8 cellular contexts compared by ENCODE assay signal in genomic region chr9:136840877-136841645, GRCh38. TPM values are rescaled to one million over a fixed set of nuclear protein-coding genes. Genes with fewer than 3 reads are reported as not detected.
A peak's percentile ranks its signal among the peaks of the same experiment; 100 is the strongest.
DNase-seq lines count a peak whose midpoint lies in the region; ATAC-seq and TF ChIP-seq lines count a peak whose summit lies in the region.

No MANE protein-coding gene starts in this region.

- H2AK5ac ChIP-seq in IMR-90 (ENCODE audit: low read depth, low read length) = peak overlapping the region; percentile 39

- H3K9me3 ChIP-seq in A673 (ENCODE audit: low read depth, low read length, poor library complexity, severe bottlenecking) (no peaks in the 10 kb centered on the region), IMR-90 (ENCODE audit: control insufficient read depth, insufficient read depth, low read length) (0 out of 2 replicates have a peak, but pooled peaks cover 3% of the 10 kb centered on the region), Panc1 (ENCODE audit: control insufficient read depth, insufficient read depth, low read depth, low read length) (no peaks in the 10 kb centered on the region)

- H4K20me1 ChIP-seq in IMR-90 (ENCODE audit: insufficient read depth, low read length) = peaks cover 20% of the 10 kb centered on the region

- peak overlapping the region; percentile 32; the same call in 1 of the 2 replicates for H3K14ac ChIP-seq in IMR-90 (replicated peaks; ENCODE audit: low read depth, low read length)

- H4K5ac ChIP-seq in IMR-90 (ENCODE audit: low read depth, low read length) = no peak overlapping the region

- no peak overlapping the region for H3K23ac ChIP-seq in IMR-90 (ENCODE audit: low read depth, low read length)

- H3K79me1 ChIP-seq in IMR-90 (ENCODE audit: low read depth in 1 of 2, low read length in 2 of 2) = peaks cover 0 to 6% of the 10 kb centered on the region in 2 experiments; a peak in 1 of 4 replicates

- TF ChIP-seq POLR2A in IMR-90 (IDR thresholded peaks at IDR 0.05; ENCODE audit: low read depth, low read length) = no peak

- POLR2A ChIA-PET in A673 (lab: Charles Lee; ENCODE audit: low non-redundant PET) = no interaction called here
- POLR2A ChIA-PET in IMR-90 (lab: Charles Lee; ENCODE audit: unreplicated experiment) = interaction anchor here (0.6 to 0.9 kb wide), 2 partner anchors 22 to 29 kb away, joined by 6 read pairs; no protein-coding TSS in a partner anchor
- POLR2A ChIA-PET in Panc1 (lab: Charles Lee) = no interaction called here

- H2BK20ac ChIP-seq in IMR-90 (ENCODE audit: low read depth, low read length) = no peak overlapping the region

- no peak overlapping the region for H3K56ac ChIP-seq in IMR-90 (ENCODE audit: extremely low read depth, insufficient read depth, low read length)

- CTCF ChIA-PET in A673 (lab: Charles Lee) = no interaction called here
- CTCF ChIA-PET in IMR-90 (lab: Yijun Ruan, JAX) = no interaction called here
- CTCF ChIA-PET in Panc1 (lab: Charles Lee) = interaction anchor here (0.7 kb wide), 1 partner anchor 610 kb away, joined by 3 read pairs; no protein-coding TSS in a partner anchor

- in situ Hi-C loops in IMR-90 (cut with MboI; ENCODE audit: low sequenced_read_pairs) (no loop called here), Panc1 (cut with HindIII; ENCODE audit: low pct_unique_long_range_greater_than_20kb, low sequenced_read_pairs) (no loop called here)

- WGBS in IMR-90 (ENCODE audit: extremely low coverage in 2 of 2, insufficient read length in 1 of 2), 2 experiments = 89% methylated on average over 9 of the region's 28 CpGs; no CpG with 5 or more reads in 1 of the 2 experiments

- peak overlapping the region; percentile 53 for H2BK5ac ChIP-seq in IMR-90 (ENCODE audit: low read depth, low read length, poor library complexity, severe bottlenecking)

- H3K9me1 ChIP-seq in IMR-90 (ENCODE audit: insufficient read depth, low read length) = peaks cover 7% of the 10 kb centered on the region; the same call in 1 of the 2 replicates

- H2BK15ac ChIP-seq in IMR-90 (ENCODE audit: low read depth, low read length) = no peak overlapping the region

- no TSS peak for BruUV-seq in A673 (replicated peaks; lab: Mats Ljungman, UMichigan)
- BruUV-seq in IMR-90 (replicated peaks; lab: Mats Ljungman, UMichigan) = no TSS peak
- no TSS peak for BruUV-seq in Panc1 (replicated peaks; lab: Mats Ljungman, UMichigan)

- H3K27ac ChIP-seq in A673 (ENCODE audit: low read depth, low read length, poor library complexity, severe bottlenecking) (peak overlapping the region; percentile 48), IMR-90 (ENCODE audit: insufficient read depth, low read length) (no peak overlapping the region), Panc1 (ENCODE audit: low read length) (peak overlapping the region; percentile 76), coronary artery (no peak overlapping the region)

- dilution Hi-C loops in IMR-90 (cut with HindIII; ENCODE audit: low sequenced_read_pairs, unreplicated experiment) = no loop called here

- ATAC-seq in IMR-90 (ENCODE audit: low read depth) (peak; percentile 59), Panc1 (peak; percentile 56), GM21515 (IDR thresholded peaks at IDR 0.05; ENCODE audit: unreplicated experiment) (no peak)

- H3K36me3 ChIP-seq in A673 (ENCODE audit: insufficient read depth, low read length, poor library complexity, severe bottlenecking) = peaks cover 26% of the 10 kb centered on the region
- peaks cover 11% of the 10 kb centered on the region for H3K36me3 ChIP-seq in IMR-90 (ENCODE audit: control insufficient read depth, insufficient read depth, low read length)
- H3K36me3 ChIP-seq in Panc1 (ENCODE audit: control insufficient read depth, insufficient read depth, low read length) = no peaks in the 10 kb centered on the region

- 0 out of 2 replicates have a peak overlapping the region, but pooled peaks have one; percentile 1 for H2BK120ac ChIP-seq in IMR-90 (ENCODE audit: low read depth, low read length)

- H3K4me3 ChIP-seq in A673 (ENCODE audit: low read depth, low read length, poor library complexity, severe bottlenecking) = no peak overlapping the region
- no peak overlapping the region for H3K4me3 ChIP-seq in IMR-90 (ENCODE audit: insufficient read depth, low read depth, low read length)
- H3K4me3 ChIP-seq in Panc1 (ENCODE audit: low read depth in 2 of 2, low read length in 2 of 2) = peak overlapping the region in 1 of 2 experiments; percentile 14; a peak in 1 of 4 replicates
- no peak overlapping the region for H3K4me3 ChIP-seq in fibroblast of the aortic adventitia (ENCODE audit: low read depth, low read length)
- no peak overlapping the region for H3K4me3 ChIP-seq in coronary artery

- no peak overlapping the region for H3K4ac ChIP-seq in IMR-90 (ENCODE audit: low read depth, low read length)

- no peak overlapping the region for H3K18ac ChIP-seq in IMR-90 (ENCODE audit: low read depth, low read length)

- no peak overlapping the region for H4K91ac ChIP-seq in IMR-90 (ENCODE audit: insufficient read depth, low read depth, low read length)

- H3K9ac ChIP-seq in IMR-90 (ENCODE audit: low read depth, low read length) = no peak overlapping the region

- H3K4me1 ChIP-seq in A673 (ENCODE audit: insufficient read depth, low read length, poor library complexity, severe bottlenecking) (peaks cover 32% of the 10 kb centered on the region), IMR-90 (ENCODE audit: control insufficient read depth, insufficient read depth, low read length) (peaks cover 9% of the 10 kb centered on the region), Panc1 (ENCODE audit: control insufficient read depth, insufficient read depth, low read length) (peaks cover 26% of the 10 kb centered on the region)

- H2AFZ ChIP-seq in IMR-90 (replicated peaks; ENCODE audit: low read length, poor library complexity) = no peak overlapping the region

- H4K8ac ChIP-seq in IMR-90 (ENCODE audit: low read depth in 2 of 2, low read length in 2 of 2) = no peak overlapping the region

- TF ChIP-seq RAD21 in IMR-90 (IDR thresholded peaks at IDR 0.05; ENCODE audit: low read length) = no peak

- peak; percentile 92 for DNase-seq in A673 (ENCODE audit: low spot score)
- DNase-seq in IMR-90 = peak; percentile 62
- no peak for DNase-seq in Panc1 (ENCODE audit: low read depth, low spot score)
- peak; percentile 25 for DNase-seq in fibroblast of the aortic adventitia (ENCODE audit: low read depth)
- DNase-seq in retina = peak; percentile 70
- no peak for DNase-seq in coronary artery (ENCODE audit: low spot score)
- DNase-seq in GM20000 (ENCODE audit: low spot score) = no peak

- intact Hi-C loops in A673 (cut with micrococcal nuclease; ENCODE audit: unreplicated experiment) (loop anchor here (5.0 kb wide), 1 partner anchor 39 kb away; no protein-coding TSS in a partner anchor), IMR-90 (cut with micrococcal nuclease) (no loop called here), Panc1 (cut with micrococcal nuclease; ENCODE audit: unreplicated experiment) (no loop called here)

- TF ChIP-seq CTCF in A673 (conservative IDR thresholded peaks at IDR 0.05; ENCODE audit: low read depth, low read length) (no peak), IMR-90 (conservative IDR thresholded peaks at IDR 0.05; ENCODE audit: low read depth, low read length) (no peak), Panc1 (IDR thresholded peaks at IDR 0.05) (no peak), fibroblast of the aortic adventitia (IDR thresholded peaks at IDR 0.05; ENCODE audit: insufficient read depth, low read length) (no peak), coronary artery (IDR thresholded peaks at IDR 0.05) (no peak), GM20000 (IDR thresholded peaks at IDR 0.05; ENCODE audit: extremely low read depth, missing control alignments) (no peak)

- no peak overlapping the region; the same call in 1 of the 2 replicates for H3K4me2 ChIP-seq in IMR-90 (ENCODE audit: low read depth, low read length)

- no peaks in the 10 kb centered on the region for H3K27me3 ChIP-seq in A673 (replicated peaks; ENCODE audit: insufficient read depth, low read depth, low read length, poor library complexity)
- peaks cover 12% of the 10 kb centered on the region; the same call in 1 of the 2 replicates for H3K27me3 ChIP-seq in IMR-90 (ENCODE audit: control insufficient read depth, insufficient read depth, low read length)
- no peaks in the 10 kb centered on the region for H3K27me3 ChIP-seq in Panc1 (ENCODE audit: control insufficient read depth, insufficient read depth, low read length)

- peak overlapping the region; percentile 55 for H2AK9ac ChIP-seq in IMR-90 (replicated peaks; ENCODE audit: low read depth, low read length, poor library complexity)

RNA-seq across cellular contexts. Expression of gene AJM1, which starts 1.2 kb away (rescaled TPM):
- total RNA-seq in A673 (2021) = 1.8 and 2.0 TPM in 2 replicates
- 0.18 and 0.28 TPM in 2 replicates for total RNA-seq in IMR-90 (2012; rRNA removed)
- polyA plus RNA-seq in IMR-90 (2012; rRNA removed) = 1.5 and 1.9 TPM in 2 replicates
- 0.62 and 0.77 TPM in 2 replicates for polyA plus RNA-seq in IMR-90 (2012; cell fraction: cytosol; rRNA removed)
- 9.3 and 21.4 TPM in 2 replicates for polyA plus RNA-seq in IMR-90 (2012; cell fraction: nucleus; rRNA removed; ENCODE audit: low replicate concordance)
- 7.2 TPM for total RNA-seq in Panc1 (2021; ENCODE audit: unreplicated experiment)
- polyA plus RNA-seq in Panc1 (2012; ENCODE audit: insufficient read length) = 11.9 TPM
- 1.1 and 1.3 TPM in 2 replicates for total RNA-seq in fibroblast of the aortic adventitia (ENCODE audit: low replicate concordance)

RNA-seq across cellular contexts. Expression of gene PHPT1, which starts 8.1 kb away (rescaled TPM):
- total RNA-seq in A673 (2021) (94.7 and 109 TPM in 2 replicates), IMR-90 (2012; rRNA removed) (70.3 and 79.8 TPM in 2 replicates), Panc1 (2021; ENCODE audit: unreplicated experiment) (204 TPM), fibroblast of the aortic adventitia (ENCODE audit: low replicate concordance) (28.7 and 83.2 TPM in 2 replicates)
- polyA plus RNA-seq in IMR-90 (2012; rRNA removed) = 214 and 338 TPM in 2 replicates
- polyA plus RNA-seq in IMR-90 (2012; cell fraction: cytosol; rRNA removed) = 216 and 420 TPM in 2 replicates
- polyA plus RNA-seq in IMR-90 (2012; cell fraction: nucleus; rRNA removed; ENCODE audit: low replicate concordance) = 195 and 363 TPM in 2 replicates
- polyA plus RNA-seq in Panc1 (2012; ENCODE audit: insufficient read length) = 307 TPM

RNA-seq across cellular contexts. Expression of gene MAMDC4, which starts 11.1 kb away (rescaled TPM):
- total RNA-seq in A673 (2021) (7.9 and 10.1 TPM in 2 replicates), IMR-90 (2012; rRNA removed) (0.18 and 0.28 TPM in 2 replicates), Panc1 (2021; ENCODE audit: unreplicated experiment) (6.3 TPM), fibroblast of the aortic adventitia (ENCODE audit: low replicate concordance) (0.81 TPM in 1 of 2 replicates, not detected in the other)
- 3.5 and 5.0 TPM in 2 replicates for polyA plus RNA-seq in IMR-90 (2012; rRNA removed)
- 1.2 and 2.7 TPM in 2 replicates for polyA plus RNA-seq in IMR-90 (2012; cell fraction: cytosol; rRNA removed)
- 36.8 and 106 TPM in 2 replicates for polyA plus RNA-seq in IMR-90 (2012; cell fraction: nucleus; rRNA removed; ENCODE audit: low replicate concordance)
- 7.1 TPM for polyA plus RNA-seq in Panc1 (2012; ENCODE audit: insufficient read length)

RNA-seq across cellular contexts. Expression of gene EDF1, which starts 25.0 kb away (rescaled TPM):
- 321 and 330 TPM in 2 replicates for total RNA-seq in A673 (2021)
- 279 and 538 TPM in 2 replicates for total RNA-seq in IMR-90 (2012; rRNA removed)
- polyA plus RNA-seq in IMR-90 (2012; rRNA removed) = 701 and 703 TPM in 2 replicates
- polyA plus RNA-seq in IMR-90 (2012; cell fraction: cytosol; rRNA removed) = 514 and 713 TPM in 2 replicates
- polyA plus RNA-seq in IMR-90 (2012; cell fraction: nucleus; rRNA removed; ENCODE audit: low replicate concordance) = 248 and 634 TPM in 2 replicates
- 270 TPM for total RNA-seq in Panc1 (2021; ENCODE audit: unreplicated experiment)
- 595 TPM for polyA plus RNA-seq in Panc1 (2012; ENCODE audit: insufficient read length)
- total RNA-seq in fibroblast of the aortic adventitia (ENCODE audit: low replicate concordance) = 83.0 and 248 TPM in 2 replicates

RNA-seq across cellular contexts. Expression of gene RABL6, which starts 33.3 kb away (rescaled TPM):
- total RNA-seq in A673 (2021) = 208 and 210 TPM in 2 replicates
- total RNA-seq in IMR-90 (2012; rRNA removed) = 43.9 and 47.5 TPM in 2 replicates
- 37.1 and 40.4 TPM in 2 replicates for polyA plus RNA-seq in IMR-90 (2012; rRNA removed)
- 20.9 and 39.1 TPM in 2 replicates for polyA plus RNA-seq in IMR-90 (2012; cell fraction: cytosol; rRNA removed)
- 60.9 and 121 TPM in 2 replicates for polyA plus RNA-seq in IMR-90 (2012; cell fraction: nucleus; rRNA removed; ENCODE audit: low replicate concordance)
- 106 TPM for total RNA-seq in Panc1 (2021; ENCODE audit: unreplicated experiment)
- 144 TPM for polyA plus RNA-seq in Panc1 (2012; ENCODE audit: insufficient read length)
- total RNA-seq in fibroblast of the aortic adventitia (ENCODE audit: low replicate concordance) = 49.8 and 62.0 TPM in 2 replicates

Comparison
In these comparisons a context has a peak if more than half of its experiments do, and no peak if none do; other contexts are left out.
1. DNase-seq: peak in A673 (single experiment), IMR-90 (single experiment), fibroblast of the aortic adventitia (single experiment) and retina (single experiment); none in Panc1 (single experiment), coronary artery (single experiment) and GM20000 (single experiment).
2. H3K27ac ChIP-seq: peak in A673 (single experiment) and Panc1 (single experiment); none in IMR-90 (single experiment) and coronary artery (0 of 2).